ENCODE assay signal across 26 cellular contexts in genomic region chr4:101856149-101856548, GRCh38.
"Had no signal": no experiment of that assay in that cellular context is flagged by ENCODE, and none has a peak within 500 bp of the region (broad histone marks: within the 10 kb centered on the region; RNA-seq: fewer than 3 reads in every experiment).

No MANE protein-coding gene starts in this region.

- H3K9me3 ChIP-seq: esophagus muscularis mucosa, lower lobe of right lung, mucosa of descending colon, psoas muscle, sigmoid colon, testis, tibial artery had no signal

- H3K4me1 ChIP-seq: esophagus muscularis mucosa, lower lobe of right lung, parathyroid adenoma, psoas muscle, sigmoid colon, testis, tibial artery had no signal

- H3K36me3 Mint-ChIP-seq: immature natural killer cell; mesothelial cell of epicardium; naive thymus-derived CD4-positive, alpha-beta T cell; neural progenitor cell; type B pancreatic cell had no signal

- H3K36me3 ChIP-seq: esophagus muscularis mucosa, lower lobe of right lung, neural progenitor cell, sigmoid colon, tibial artery had no signal

- H3K27ac Mint-ChIP-seq: immature natural killer cell; mesothelial cell of epicardium; naive thymus-derived CD4-positive, alpha-beta T cell; nephron; neural progenitor cell; type B pancreatic cell had no signal

- H3K4me3 Mint-ChIP-seq: immature natural killer cell; mesothelial cell of epicardium; naive thymus-derived CD4-positive, alpha-beta T cell; nephron; neural progenitor cell; type B pancreatic cell had no signal

- DNase-seq: dermis blood vessel endothelial cell; effector memory CD4-positive, alpha-beta T cell; foreskin melanocyte; hypothalamus; immature natural killer cell; islet precursor cell; kidney glomerular epithelial cell; left ventricle myocardium superior; lower lobe of right lung; mucosa of descending colon; naive thymus-derived CD4-positive, alpha-beta T cell; psoas muscle; right cardiac atrium; sigmoid colon; stimulated activated CD4-positive, alpha-beta T cell treated with anti-CD3 and anti-CD28 coated beads, Interleukin-4, amount 100 ng/mL, for 4 hours; stimulated activated naive CD4-positive, alpha-beta T cell; substantia nigra; testis; tibial artery had no signal

- H3K4me2 ChIP-seq: neural progenitor cell had no signal

- H3K4me3 ChIP-seq: coronary artery, esophagus muscularis mucosa, lower lobe of right lung, mucosa of descending colon, neural progenitor cell, psoas muscle, sigmoid colon, testis, tibial artery had no signal

- H3K9ac ChIP-seq: neural progenitor cell, parathyroid adenoma had no signal

- H3K79me2 ChIP-seq: parathyroid adenoma had no signal

- H3K27ac ChIP-seq: coronary artery, esophagus muscularis mucosa, lower lobe of right lung, neural progenitor cell, parathyroid adenoma, psoas muscle, sigmoid colon, testis, tibial artery had no signal

- H3K27me3 Mint-ChIP-seq: type B pancreatic cell had no signal

- H3K27me3 ChIP-seq: esophagus muscularis mucosa, neural progenitor cell, sigmoid colon, testis, tibial artery had no signal

- H3K9me3 Mint-ChIP-seq: mesothelial cell of epicardium; naive thymus-derived CD4-positive, alpha-beta T cell; nephron; neural progenitor cell; type B pancreatic cell had no signal

- H2AFZ ChIP-seq: parathyroid adenoma had no signal

- ATAC-seq: left ventricle myocardium superior; lower lobe of right lung; mucosa of descending colon; naive thymus-derived CD4-positive, alpha-beta T cell; psoas muscle; right cardiac atrium had no signal

- H3K4me1 Mint-ChIP-seq: naive thymus-derived CD4-positive, alpha-beta T cell; nephron had no signal
